ENCODE assay signal across 14 cellular contexts in the genomic region with DNA sequence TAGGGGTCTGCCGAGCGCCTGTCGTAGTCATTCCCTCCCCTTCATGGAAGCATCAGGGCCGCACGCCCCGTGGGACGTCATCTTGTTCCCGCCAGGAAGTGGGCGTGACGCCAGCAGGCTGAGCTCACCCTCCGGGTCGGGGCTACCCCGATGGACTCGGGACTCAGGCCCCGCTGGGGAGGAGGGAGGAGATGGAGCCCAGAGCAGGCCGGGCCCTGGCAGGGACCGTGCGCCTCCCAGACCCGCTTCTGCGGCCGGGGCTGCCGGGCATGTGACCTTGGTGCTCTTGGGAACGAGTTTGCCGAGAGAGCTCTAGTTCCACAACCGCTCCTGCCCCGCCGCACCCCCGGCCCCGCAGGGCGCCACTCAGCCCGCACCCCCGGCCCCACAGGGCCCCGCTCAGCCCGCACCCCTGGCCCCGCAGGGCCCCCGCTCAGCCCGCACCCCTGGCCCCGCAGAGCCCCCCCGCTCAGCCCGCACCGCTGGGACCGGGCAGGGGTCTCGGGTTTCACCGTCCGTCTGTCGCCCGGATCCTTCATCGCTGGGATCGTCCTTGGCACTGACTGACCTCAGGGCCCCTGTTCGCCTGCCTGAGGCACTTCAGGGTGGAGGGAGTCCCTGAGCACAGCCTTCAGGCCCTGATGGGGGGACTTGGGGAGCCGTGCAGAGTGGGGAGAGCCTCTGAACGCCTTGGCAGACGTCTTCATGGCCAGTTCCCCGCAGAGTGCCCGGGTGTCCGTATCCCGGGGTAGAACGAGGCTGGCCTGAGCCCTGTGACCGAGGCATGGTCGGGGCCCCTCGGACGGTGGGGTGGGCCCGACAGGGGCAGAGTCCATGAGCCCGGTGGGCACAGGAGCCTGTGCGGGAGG. TPM values are rescaled to one million over a fixed set of nuclear protein-coding genes. Genes with fewer than 3 reads are reported as not detected.
DNase-seq lines count a peak whose midpoint lies in the region; ATAC-seq lines count a peak whose summit lies in the region.
"Had no signal": no experiment of that assay in that cellular context is flagged by ENCODE, and none has a peak within 500 bp of the region (broad histone marks: within the 10 kb centered on the region; RNA-seq: fewer than 3 reads in every experiment).

No MANE protein-coding gene starts in this region.

- no peaks in the 10 kb centered on the region for H3K36me3 ChIP-seq in BLaER1 treated with 17β-estradiol and CSF1 and Interleukin-3, amounts not matched to agents 10 nM and 100 nM
- H3K36me3 ChIP-seq in SK-N-MC (ENCODE audit: insufficient read depth, low read length): no peaks in the 10 kb centered on the region
- H3K36me3 ChIP-seq in rectal smooth muscle tissue (ENCODE audit: control insufficient read depth, insufficient read depth, low read length): no peaks in the 10 kb centered on the region
- no peaks in the 10 kb centered on the region for H3K36me3 ChIP-seq in HAP-1 (replicated peaks)

- H3K27me3 ChIP-seq in BLaER1 treated with 17β-estradiol and CSF1 and Interleukin-3, amounts not matched to agents 10 nM and 100 nM: peaks cover 43 to 60% (median 50%) of the 10 kb centered on the region in 11 experiments
- peaks cover 23% of the 10 kb centered on the region for H3K27me3 ChIP-seq in rectal smooth muscle tissue (ENCODE audit: control insufficient read depth, insufficient read depth, low read length)
- H3K27me3 ChIP-seq in HAP-1 (ENCODE audit: low read depth): no peaks in the 10 kb centered on the region

- in situ Hi-C loops in HAP-1 (cut with MboI; ENCODE audit: low sequenced_read_pairs): no loop called here

- H3K4me3 Mint-ChIP-seq in activated T-helper 1 cell treated with anti-CD3 and anti-CD28 coated beads, Interleukin-12 subunit alpha, Interleukin-12 subunit beta, Interleukin-2, Interleukin-4 antibody, amounts not matched to agents 30 ng/mL and 10 ng/mL and 1 ng/mL, durations not matched to agents 14 hours and 24 hours and 36 hours: no peak overlapping the region
- H3K4me3 Mint-ChIP-seq: activated naive CD8-positive, alpha-beta T cell treated with anti-CD3 and anti-CD28 coated beads, Interleukin-2, amount 10 ng/mL, durations not matched to agents 7 days and 5 days; natural killer cell had no signal

- peaks cover 23 to 71% (median 68%) of the 10 kb centered on the region in 10 experiments for H3K4me1 ChIP-seq in BLaER1 treated with 17β-estradiol and CSF1 and Interleukin-3, amounts not matched to agents 10 nM and 100 nM
- peaks cover 77% of the 10 kb centered on the region for H3K4me1 ChIP-seq in rectal smooth muscle tissue (ENCODE audit: control insufficient read depth, insufficient read depth, low read length)
- no peaks in the 10 kb centered on the region for H3K4me1 ChIP-seq in HAP-1

- no peaks in the 10 kb centered on the region for H3K9me3 ChIP-seq in BLaER1 treated with 17β-estradiol and CSF1 and Interleukin-3, amounts not matched to agents 10 nM and 100 nM (replicated peaks in 1 of 11)
- no peaks in the 10 kb centered on the region for H3K9me3 ChIP-seq in SK-N-MC (ENCODE audit: low read depth, low read length)
- no peaks in the 10 kb centered on the region for H3K9me3 ChIP-seq in HAP-1

- H3K4me3 ChIP-seq in BLaER1 treated with 17β-estradiol and CSF1 and Interleukin-3, amounts not matched to agents 10 nM and 100 nM: 0 out of 20 replicates have a peak overlapping the region, but pooled peaks of 1 of the 10 experiments have one; percentile 11
- H3K4me3 ChIP-seq in SK-N-MC (peak overlapping the region; percentile 31; the same call in 1 of the 2 replicates), rectal smooth muscle tissue (ENCODE audit: low read length) (peak overlapping the region; percentile 29), HAP-1 (no peak overlapping the region)

- H3K9me3 Mint-ChIP-seq in activated T-helper 1 cell treated with anti-CD3 and anti-CD28 coated beads, Interleukin-12 subunit alpha, Interleukin-12 subunit beta, Interleukin-2, Interleukin-4 antibody, amounts not matched to agents 30 ng/mL and 10 ng/mL and 1 ng/mL, durations not matched to agents 14 hours and 24 hours and 36 hours: no peaks in the 10 kb centered on the region
- H3K9me3 Mint-ChIP-seq: activated naive CD8-positive, alpha-beta T cell treated with anti-CD3 and anti-CD28 coated beads, Interleukin-2, amount 10 ng/mL, durations not matched to agents 7 days and 5 days; natural killer cell had no signal

- DNase-seq in SK-N-MC (ENCODE audit: low read depth, low spot score) (no peak), left ventricle myocardium superior (peak; percentile 83), epidermal melanocyte (ENCODE audit: insufficient read length, low spot score) (no peak), HAP-1 (ENCODE audit: low spot score in 2 of 2) (no peak)
- DNase-seq in activated T-helper 1 cell treated with anti-CD3 and anti-CD28 coated beads, Interleukin-12 subunit alpha, Interleukin-12 subunit beta, Interleukin-2, Interleukin-4 antibody, amounts not matched to agents 30 ng/mL and 10 ng/mL and 1 ng/mL, durations not matched to agents 14 hours and 24 hours and 36 hours (ENCODE audit: low spot score): no peak
- DNase-seq in activated CD4-positive, alpha-beta T cell treated with anti-CD3 and anti-CD28 coated beads for 1 hour: no peak
- DNase-seq: activated naive CD8-positive, alpha-beta T cell treated with anti-CD3 and anti-CD28 coated beads, Interleukin-2, amount 10 ng/mL, durations not matched to agents 7 days and 5 days; DND-41; natural killer cell; NCI-H1092; NCI-H774; stimulated activated CD4-positive, alpha-beta T cell treated with anti-CD3 and anti-CD28 coated beads, Interleukin-15, amount 100 ng/mL, for 24 hours had no signal

- H3K36me3 Mint-ChIP-seq in activated T-helper 1 cell treated with anti-CD3 and anti-CD28 coated beads, Interleukin-12 subunit alpha, Interleukin-12 subunit beta, Interleukin-2, Interleukin-4 antibody, amounts not matched to agents 30 ng/mL and 10 ng/mL and 1 ng/mL, durations not matched to agents 14 hours and 24 hours and 36 hours (ENCODE audit: low read depth): no peaks in the 10 kb centered on the region
- H3K36me3 Mint-ChIP-seq: activated naive CD8-positive, alpha-beta T cell treated with anti-CD3 and anti-CD28 coated beads, Interleukin-2, amount 10 ng/mL, durations not matched to agents 7 days and 5 days; natural killer cell had no signal

- peaks cover 0 to 97% (median 92%) of the 10 kb centered on the region in 11 experiments; a peak in 19 of 22 replicates for H4K20me1 ChIP-seq in BLaER1 treated with 17β-estradiol and CSF1 and Interleukin-3, amounts not matched to agents 10 nM and 100 nM

- no peak overlapping the region for H3K27ac Mint-ChIP-seq in activated T-helper 1 cell treated with anti-CD3 and anti-CD28 coated beads, Interleukin-12 subunit alpha, Interleukin-12 subunit beta, Interleukin-2, Interleukin-4 antibody, amounts not matched to agents 30 ng/mL and 10 ng/mL and 1 ng/mL, durations not matched to agents 14 hours and 24 hours and 36 hours
- H3K27ac Mint-ChIP-seq: activated naive CD8-positive, alpha-beta T cell treated with anti-CD3 and anti-CD28 coated beads, Interleukin-2, amount 10 ng/mL, durations not matched to agents 7 days and 5 days; natural killer cell had no signal

- H3K27ac ChIP-seq in BLaER1 treated with 17β-estradiol and CSF1 and Interleukin-3, amounts not matched to agents 10 nM and 100 nM: no peak overlapping the region
- H3K27ac ChIP-seq in SK-N-MC: 0 out of 2 replicates have a peak overlapping the region, but pooled peaks have one; percentile 9
- H3K27ac ChIP-seq in rectal smooth muscle tissue (ENCODE audit: low read depth, low read length): peak overlapping the region; percentile 97

- H3K4me2 ChIP-seq in BLaER1 treated with 17β-estradiol and CSF1 and Interleukin-3, amounts not matched to agents 10 nM and 100 nM: peak overlapping the region; percentile 36 to 97 (median 79); a peak in 21 of 22 replicates

- H3K4me1 Mint-ChIP-seq in activated T-helper 1 cell treated with anti-CD3 and anti-CD28 coated beads, Interleukin-12 subunit alpha, Interleukin-12 subunit beta, Interleukin-2, Interleukin-4 antibody, amounts not matched to agents 30 ng/mL and 10 ng/mL and 1 ng/mL, durations not matched to agents 14 hours and 24 hours and 36 hours (ENCODE audit: low read depth): no peaks in the 10 kb centered on the region
- H3K4me1 Mint-ChIP-seq: activated naive CD8-positive, alpha-beta T cell treated with anti-CD3 and anti-CD28 coated beads, Interleukin-2, amount 10 ng/mL, durations not matched to agents 7 days and 5 days; natural killer cell had no signal

- H3K27me3 Mint-ChIP-seq in activated T-helper 1 cell treated with anti-CD3 and anti-CD28 coated beads, Interleukin-12 subunit alpha, Interleukin-12 subunit beta, Interleukin-2, Interleukin-4 antibody, amounts not matched to agents 30 ng/mL and 10 ng/mL and 1 ng/mL, durations not matched to agents 14 hours and 24 hours and 36 hours (ENCODE audit: insufficient read depth): peaks cover 5% of the 10 kb centered on the region

- intact Hi-C loops in left ventricle myocardium superior (cut with micrococcal nuclease): no loop called here
- intact Hi-C loops in activated T-helper 1 cell treated with anti-CD3 and anti-CD28 coated beads, Interleukin-12 subunit alpha, Interleukin-12 subunit beta, Interleukin-2, Interleukin-4 antibody, amounts not matched to agents 30 ng/mL and 10 ng/mL and 1 ng/mL, durations not matched to agents 14 hours and 24 hours and 36 hours (cut with micrococcal nuclease): no loop called here

- peak; percentile 21 for ATAC-seq in left ventricle myocardium superior
- ATAC-seq: natural killer cell had no signal

- H3K9ac ChIP-seq in BLaER1 treated with 17β-estradiol and CSF1 and Interleukin-3, amounts not matched to agents 10 nM and 100 nM: peak overlapping the region in 4 of 11 experiments; percentile 18 to 41 (median 36); a peak in 5 of 22 replicates
- H3K9ac ChIP-seq in SK-N-MC (ENCODE audit: insufficient read length) (no peak overlapping the region), rectal smooth muscle tissue (ENCODE audit: low read length) (peak overlapping the region; percentile 30)

RNA-seq across cellular contexts. Expression of gene CACNA1H, which starts 5.8 kb away (rescaled TPM):
- total RNA-seq in left ventricle myocardium superior: 3.2 TPM
- 0.12 and 0.18 TPM in 2 replicates for total RNA-seq in activated T-helper 1 cell treated with anti-CD3 and anti-CD28 coated beads, Interleukin-12 subunit alpha, Interleukin-12 subunit beta, Interleukin-2, Interleukin-4 antibody, amounts not matched to agents 30 ng/mL and 10 ng/mL and 1 ng/mL, durations not matched to agents 14 hours and 24 hours and 36 hours

Comparison
In these comparisons a context has a peak if more than half of its experiments do, and no peak if none do; other contexts are left out.
1. H3K27ac ChIP-seq: peak in SK-N-MC (single experiment) and rectal smooth muscle tissue (single experiment); none in BLaER1 treated with 17β-estradiol and CSF1 and Interleukin-3, amounts not matched to agents 10 nM and 100 nM (0 of 11).